Comparison of ENCODE assay signal across 20 cellular contexts in the genomic region with DNA sequence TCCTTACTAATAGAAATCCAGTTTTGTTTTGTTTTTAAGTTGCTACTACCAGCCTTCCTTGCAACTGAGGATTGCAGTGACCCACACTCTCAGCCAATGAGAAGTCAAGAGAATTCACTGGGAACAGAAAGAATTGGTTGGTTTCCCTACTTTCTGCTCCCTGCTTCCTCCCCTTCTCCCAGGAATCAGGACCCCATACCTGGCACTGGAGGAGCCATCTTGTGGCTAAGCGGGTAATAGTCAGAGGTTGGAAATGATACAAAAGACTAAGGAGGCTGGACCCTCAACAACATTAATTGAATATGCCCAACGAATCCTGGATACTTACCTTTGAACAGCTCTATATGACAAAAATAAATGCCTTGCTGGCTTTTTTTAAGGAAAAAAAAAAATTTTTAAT. TPM values are rescaled to one million over a fixed set of nuclear protein-coding genes. Genes with fewer than 3 reads are reported as not detected.
"Had no signal": no experiment of that assay in that cellular context is flagged by ENCODE, and none has a peak within 500 bp of the region (broad histone marks: within the 10 kb centered on the region; RNA-seq: fewer than 3 reads in every experiment).

No MANE protein-coding gene starts in this region.

- H3K27me3 ChIP-seq: tibial nerve, uterus had no signal

- H3K4me3 ChIP-seq: esophagus squamous epithelium, lower lobe of right lung, tibial nerve, uterus had no signal

- ATAC-seq: activated CD8-positive, alpha-beta T cell treated with anti-CD3 and anti-CD28 coated beads, Interleukin-2, amount 10 ng/mL, durations not matched to agents 7 days and 5 days; foreskin keratinocyte; left cardiac atrium; lower lobe of right lung; right cardiac atrium had no signal

- H3K36me3 ChIP-seq: uterus had no signal

- H3K4me1 ChIP-seq: foreskin keratinocyte, lower lobe of right lung, uterus had no signal

- DNase-seq: activated B cell treated with CpG ODN at 0.5 μM for 24 hours; activated CD4-positive, alpha-beta T cell treated with anti-CD3 and anti-CD28 coated beads for 48 hours; activated CD8-positive, alpha-beta memory T cell treated with anti-CD3 and anti-CD28 coated beads, Interleukin-2, amount 50 U/mL, for 4 hours; activated CD8-positive, alpha-beta T cell treated with anti-CD3 and anti-CD28 coated beads, Interleukin-2, amount 10 ng/mL, durations not matched to agents 7 days and 5 days; activated effector memory CD4-positive, alpha-beta T cell treated with anti-CD3 and anti-CD28 coated beads, Interleukin-2, amount 50 U/mL, for 16 hours; activated T-cell treated with anti-CD3 and anti-CD28 coated beads, Interleukin-2, amount 50 U/mL, for 48 hours; esophagus squamous epithelium; foreskin keratinocyte; glutamatergic neuron; left cardiac atrium; lower lobe of right lung; nucleus accumbens; right cardiac atrium; small intestine; stimulated activated CD4-positive, alpha-beta T cell treated with anti-CD3 and anti-CD28 coated beads, Interleukin-4, amount 100 ng/mL, for 4 hours; stimulated activated CD8-positive, alpha-beta memory T cell treated with anti-CD3 and anti-CD28 coated beads, Interleukin-4, amount 100 ng/mL, for 48 hours; stimulated activated naive CD4-positive, alpha-beta T cell treated with Interleukin-2 at 50 U/mL for 16 hours; substantia nigra; uterus had no signal

- H3K27ac ChIP-seq: esophagus squamous epithelium, foreskin keratinocyte, lower lobe of right lung, tibial nerve, uterus had no signal

RNA-seq across cellular contexts. Expression of gene TMEM176A, which starts 6.3 kb away (rescaled TPM):
- total RNA-seq: activated B cell treated with CpG ODN at 0.5 μM for 24 hours; activated CD8-positive, alpha-beta T cell treated with anti-CD3 and anti-CD28 coated beads, Interleukin-2, amount 10 ng/mL, durations not matched to agents 7 days and 5 days; foreskin keratinocyte had no signal
- polyA plus RNA-seq: foreskin keratinocyte had no signal

RNA-seq across cellular contexts. Expression of gene TMEM176B, which starts 6.7 kb away (rescaled TPM):
- total RNA-seq: activated CD8-positive, alpha-beta T cell treated with anti-CD3 and anti-CD28 coated beads, Interleukin-2, amount 10 ng/mL, durations not matched to agents 7 days and 5 days; foreskin keratinocyte had no signal
- polyA plus RNA-seq: foreskin keratinocyte had no signal

RNA-seq across cellular contexts. Expression of gene AOC1, which starts 45.5 kb away (rescaled TPM):
- total RNA-seq: activated B cell treated with CpG ODN at 0.5 μM for 24 hours; activated CD8-positive, alpha-beta T cell treated with anti-CD3 and anti-CD28 coated beads, Interleukin-2, amount 10 ng/mL, durations not matched to agents 7 days and 5 days; foreskin keratinocyte; tibial nerve had no signal
- polyA plus RNA-seq: foreskin keratinocyte, right cardiac atrium had no signal
